26 cellular contexts compared by ENCODE assay signal in the genomic region with DNA sequence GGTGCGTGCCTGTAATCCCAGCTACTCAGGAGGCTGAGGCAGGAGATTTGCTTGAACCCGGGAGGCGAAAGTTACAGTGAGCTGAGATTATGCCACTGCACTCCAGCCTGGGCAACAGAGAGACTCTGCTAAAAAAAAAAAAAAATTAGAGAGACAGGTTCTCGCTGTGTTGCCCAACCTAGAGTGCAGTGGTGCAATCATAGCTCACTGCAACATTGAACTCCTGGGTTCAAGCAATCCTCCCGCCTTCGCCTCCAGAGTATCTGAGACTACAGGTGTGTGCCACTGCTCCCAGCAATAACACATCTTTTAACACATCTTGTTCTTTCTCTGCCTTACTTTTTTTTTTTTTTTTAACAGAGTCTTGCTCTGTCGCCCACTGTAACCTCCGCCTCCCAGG. TPM values are rescaled to one million over a fixed set of nuclear protein-coding genes. Genes with fewer than 3 reads are reported as not detected.
"Had no signal": no experiment of that assay in that cellular context is flagged by ENCODE, and none has a peak within 500 bp of the region (broad histone marks: within the 10 kb centered on the region; RNA-seq: fewer than 3 reads in every experiment).

No MANE protein-coding gene starts in this region.

- H3K4me3 Mint-ChIP-seq: activated CD4-positive, alpha-beta T cell treated with anti-CD3 and anti-CD28 coated beads, Interleukin-2, amount 10 ng/mL, durations not matched to agents 24 days and 14 days; activated CD8-positive, alpha-beta memory T cell treated with anti-CD3 and anti-CD28 coated beads, Interleukin-2, amount 10 ng/mL, durations not matched to agents 7 days and 5 days; activated CD8-positive, alpha-beta T cell treated with anti-CD3 and anti-CD28 coated beads for 36 hours; activated naive CD8-positive, alpha-beta T cell; activated T-helper 17 cell treated with anti-CD3 and anti-CD28 coated beads, Interleukin-2, amount 50 U/mL, for 72 hours; nephron; T-helper 17 cell; type B pancreatic cell had no signal

- H3K4me3 ChIP-seq: adrenal gland, ascending aorta, hepatocyte, thoracic aorta had no signal

- DNase-seq: activated CD4-positive, alpha-beta T cell treated with anti-CD3 and anti-CD28 coated beads, Interleukin-2, amount 10 ng/mL, durations not matched to agents 24 days and 14 days; activated CD8-positive, alpha-beta memory T cell treated with anti-CD3 and anti-CD28 coated beads, Interleukin-2, amount 10 ng/mL, durations not matched to agents 7 days and 5 days; activated CD8-positive, alpha-beta T cell treated with anti-CD3 and anti-CD28 coated beads for 36 hours; activated T-cell treated with anti-CD3 and anti-CD28 coated beads for 4 hours; adrenal gland; brain microvascular endothelial cell; central memory CD4-positive, alpha-beta T cell; effector memory CD4-positive, alpha-beta T cell; foreskin melanocyte; left ventricle myocardium superior; small intestine; stimulated activated CD4-positive, alpha-beta T cell treated with anti-CD3 and anti-CD28 coated beads, Interleukin-15, amount 100 ng/mL, for 24 hours; stimulated activated naive CD4-positive, alpha-beta T cell; SW 1271; T-helper 17 cell had no signal

- H3K27me3 ChIP-seq: adrenal gland, ascending aorta, brain microvascular endothelial cell, hepatocyte had no signal

- H3K9me3 Mint-ChIP-seq: activated T-helper 17 cell treated with anti-CD3 and anti-CD28 coated beads, Interleukin-2, amount 50 U/mL, for 72 hours had no signal

- H3K36me3 Mint-ChIP-seq: type B pancreatic cell had no signal

- H3K4me1 Mint-ChIP-seq: activated CD4-positive, alpha-beta T cell treated with anti-CD3 and anti-CD28 coated beads, Interleukin-2, amount 10 ng/mL, durations not matched to agents 24 days and 14 days; activated CD8-positive, alpha-beta memory T cell treated with anti-CD3 and anti-CD28 coated beads, Interleukin-2, amount 10 ng/mL, durations not matched to agents 7 days and 5 days; activated T-helper 17 cell treated with anti-CD3 and anti-CD28 coated beads, Interleukin-2, amount 50 U/mL, for 72 hours; nephron had no signal

- H3K36me3 ChIP-seq: adrenal gland, ascending aorta, brain microvascular endothelial cell, thoracic aorta had no signal

- H3K27ac Mint-ChIP-seq: activated CD4-positive, alpha-beta T cell treated with anti-CD3 and anti-CD28 coated beads, Interleukin-2, amount 10 ng/mL, durations not matched to agents 24 days and 14 days; activated CD8-positive, alpha-beta memory T cell treated with anti-CD3 and anti-CD28 coated beads, Interleukin-2, amount 10 ng/mL, durations not matched to agents 7 days and 5 days; activated CD8-positive, alpha-beta T cell treated with anti-CD3 and anti-CD28 coated beads for 36 hours; activated naive CD8-positive, alpha-beta T cell; activated T-helper 17 cell treated with anti-CD3 and anti-CD28 coated beads, Interleukin-2, amount 50 U/mL, for 72 hours; nephron; T-helper 17 cell; type B pancreatic cell had no signal

- H3K27ac ChIP-seq: adrenal gland, ascending aorta, brain microvascular endothelial cell, hepatocyte, parathyroid adenoma, thoracic aorta had no signal

- ATAC-seq: activated CD4-positive, CD25-positive, alpha-beta regulatory T cell treated with anti-CD3 and anti-CD28 coated beads, Interleukin-2, amount 50 U/mL, for 24 hours; activated CD8-positive, alpha-beta memory T cell treated with anti-CD3 and anti-CD28 coated beads, Interleukin-2, amount 10 ng/mL, durations not matched to agents 7 days and 5 days; activated CD8-positive, alpha-beta T cell treated with anti-CD3 and anti-CD28 coated beads for 36 hours; activated T-helper 17 cell treated with anti-CD3 and anti-CD28 coated beads, Interleukin-2, amount 50 U/mL, for 72 hours; left ventricle myocardium superior; sciatic nerve; T-helper 17 cell had no signal

- H3K27me3 Mint-ChIP-seq: activated CD4-positive, alpha-beta T cell treated with anti-CD3 and anti-CD28 coated beads, Interleukin-2, amount 10 ng/mL, durations not matched to agents 24 days and 14 days; activated CD8-positive, alpha-beta memory T cell treated with anti-CD3 and anti-CD28 coated beads, Interleukin-2, amount 10 ng/mL, durations not matched to agents 7 days and 5 days; activated T-helper 17 cell treated with anti-CD3 and anti-CD28 coated beads, Interleukin-2, amount 50 U/mL, for 72 hours; type B pancreatic cell had no signal

- H3K4me1 ChIP-seq: adrenal gland, ascending aorta, parathyroid adenoma had no signal

RNA-seq across cellular contexts. Expression of a gene that starts 32.7 kb away (rescaled TPM):
- total RNA-seq: activated CD4-positive, alpha-beta T cell treated with anti-CD3 and anti-CD28 coated beads, Interleukin-2, amount 10 ng/mL, durations not matched to agents 24 days and 14 days; activated CD8-positive, alpha-beta memory T cell treated with anti-CD3 and anti-CD28 coated beads, Interleukin-2, amount 10 ng/mL, durations not matched to agents 7 days and 5 days; adrenal gland; ascending aorta; dermis microvascular lymphatic vessel endothelial cell; hepatocyte; left ventricle myocardium superior; thoracic aorta had no signal

RNA-seq across cellular contexts. Expression of a gene that starts 59.0 kb away (rescaled TPM):
- total RNA-seq: activated CD4-positive, alpha-beta T cell treated with anti-CD3 and anti-CD28 coated beads, Interleukin-2, amount 10 ng/mL, durations not matched to agents 24 days and 14 days; activated CD8-positive, alpha-beta memory T cell treated with anti-CD3 and anti-CD28 coated beads, Interleukin-2, amount 10 ng/mL, durations not matched to agents 7 days and 5 days; activated CD8-positive, alpha-beta T cell treated with anti-CD3 and anti-CD28 coated beads for 36 hours; activated T-helper 17 cell treated with anti-CD3 and anti-CD28 coated beads, Interleukin-2, amount 50 U/mL, for 72 hours; ascending aorta; dermis microvascular lymphatic vessel endothelial cell; hepatocyte; left ventricle myocardium superior; thoracic aorta had no signal
